ENCODE assay signal across 8 cellular contexts in genomic region chr3:127455541-127456450, GRCh38.
A peak's percentile ranks its signal among the peaks of the same experiment; 100 is the strongest.
DNase-seq lines count a peak whose midpoint lies in the region; ATAC-seq and TF ChIP-seq lines count a peak whose summit lies in the region.

No MANE protein-coding gene starts in this region.

- no peaks in the 10 kb centered on the region for H3K36me3 ChIP-seq in thoracic aorta

- H3K9me3 Mint-ChIP-seq in activated T-cell treated with anti-CD3 and anti-CD28 coated beads, Interleukin-2, amount 50 U/mL, for 72 hours = no peaks in the 10 kb centered on the region
- H3K9me3 Mint-ChIP-seq in natural killer cell = no peaks in the 10 kb centered on the region

- H3K9me3 ChIP-seq in thoracic aorta = no peaks in the 10 kb centered on the region

- H3K27me3 Mint-ChIP-seq in activated T-cell treated with anti-CD3 and anti-CD28 coated beads, Interleukin-2, amount 50 U/mL, for 72 hours (ENCODE audit: low read depth) = peaks cover 78% of the 10 kb centered on the region
- peaks cover 59 to 71% of the 10 kb centered on the region in 2 donors for H3K27me3 Mint-ChIP-seq in natural killer cell (ENCODE audit: low read depth in 2 of 2)

- DNase-seq in AML-193 (lab: John Stamatoyannopoulos, UW) = peak; percentile 38 to 52
- DNase-seq in HK-2 (ENCODE audit: unreplicated experiment) = peak; percentile 90
- DNase-seq in NCI-H748 treated with DMSO at 0.1 percent for 48 hours (lab: John Stamatoyannopoulos, UW) = peak; percentile 61
- peak; percentile 73 to 85 for DNase-seq in activated T-cell treated with anti-CD3 and anti-CD28 coated beads, Interleukin-2, amount 50 U/mL, for 72 hours
- peak; percentile 51 for DNase-seq in fibroblast of villous mesenchyme (ENCODE audit: low read depth)
- no peak for DNase-seq in natural killer cell
- DNase-seq in thoracic aorta (ENCODE audit: low spot score) = no peak

- peak overlapping the region; percentile 47 to 68 for H3K4me3 Mint-ChIP-seq in activated T-cell treated with anti-CD3 and anti-CD28 coated beads, Interleukin-2, amount 50 U/mL, for 72 hours
- no peak overlapping the region for H3K4me3 Mint-ChIP-seq in natural killer cell

- H3K36me3 Mint-ChIP-seq in activated T-cell treated with anti-CD3 and anti-CD28 coated beads, Interleukin-2, amount 50 U/mL, for 72 hours (ENCODE audit: insufficient read depth in 2 of 2) = no peaks in the 10 kb centered on the region
- no peaks in the 10 kb centered on the region for H3K36me3 Mint-ChIP-seq in natural killer cell

- H3K4me3 ChIP-seq in fibroblast of villous mesenchyme (ENCODE audit: low read depth, low read length) = peak overlapping the region; percentile 27
- H3K4me3 ChIP-seq in thoracic aorta = peak overlapping the region; percentile 58

- H3K27me3 ChIP-seq in thoracic aorta (replicated peaks; ENCODE audit: insufficient read depth) = no peaks in the 10 kb centered on the region

- H3K27ac ChIP-seq in thoracic aorta = no peak overlapping the region

- peaks cover 16 to 27% of the 10 kb centered on the region in 2 donors for H3K4me1 ChIP-seq in thoracic aorta (ENCODE audit: control insufficient read depth in 1 of 2, low read depth in 2 of 2)

- peak; percentile 92 for ATAC-seq in GM18868 (IDR thresholded peaks at IDR 0.05; ENCODE audit: unreplicated experiment)
- peak; percentile 94 to 95 for ATAC-seq in activated T-cell treated with anti-CD3 and anti-CD28 coated beads, Interleukin-2, amount 50 U/mL, for 72 hours (replicated peaks in 1 of 2)
- ATAC-seq in natural killer cell = peak; percentile 36 to 84 (median 45)
- ATAC-seq in thoracic aorta (ENCODE audit: insufficient number of reproducible peaks, low FRiP score, low read depth) = peak; percentile 25

- H3K4me1 Mint-ChIP-seq in activated T-cell treated with anti-CD3 and anti-CD28 coated beads, Interleukin-2, amount 50 U/mL, for 72 hours (ENCODE audit: low read depth) = peaks cover 9% of the 10 kb centered on the region
- H3K4me1 Mint-ChIP-seq in natural killer cell = peaks cover 0 to 7% of the 10 kb centered on the region in 2 donors

- intact Hi-C loops in natural killer cell (cut with micrococcal nuclease) = loop anchor here (10.0 kb wide), 1 partner anchor 931 kb away; the partner anchor contains the start of gene CHST13

- H3K27ac Mint-ChIP-seq in activated T-cell treated with anti-CD3 and anti-CD28 coated beads, Interleukin-2, amount 50 U/mL, for 72 hours = no peak overlapping the region
- no peak overlapping the region for H3K27ac Mint-ChIP-seq in natural killer cell

- peak; percentile 91 for TF ChIP-seq CTCF in fibroblast of villous mesenchyme (IDR thresholded peaks at IDR 0.05; ENCODE audit: insufficient read depth, low read depth, low read length)
- TF ChIP-seq CTCF in natural killer cell (IDR thresholded peaks at IDR 0.05) = peak; percentile 53
- peak; percentile 88 for TF ChIP-seq CTCF in thoracic aorta (IDR thresholded peaks at IDR 0.05)

Comparison
In these comparisons a context has a peak if more than half of its experiments do, and no peak if none do; other contexts are left out.
1. DNase-seq: peak in AML-193 (2 of 2), HK-2 (single experiment), NCI-H748 treated with DMSO at 0.1 percent for 48 hours (single experiment), activated T-cell treated with anti-CD3 and anti-CD28 coated beads, Interleukin-2, amount 50 U/mL, for 72 hours (2 of 2) and fibroblast of villous mesenchyme (single experiment); none in natural killer cell (single experiment) and thoracic aorta (single experiment).
2. ATAC-seq: peak in every context shown above with its lines; median percentile 94 in activated T-cell treated with anti-CD3 and anti-CD28 coated beads, Interleukin-2, amount 50 U/mL, for 72 hours; 92 in GM18868; 45 in natural killer cell; 25 in thoracic aorta.
3. Peak in every context shown above with its lines, with median percentiles within 50 percentile points of each other: CTCF ChIP-seq.